In genomic region chr2:64204006-64204632, GRCh38 we compare ENCODE assay signal across 8 cellular contexts. TPM values are rescaled to one million over a fixed set of nuclear protein-coding genes. Genes with fewer than 3 reads are reported as not detected.
A peak's percentile ranks its signal among the peaks of the same experiment; 100 is the strongest.
DNase-seq lines count a peak whose midpoint lies in the region; ATAC-seq lines count a peak whose summit lies in the region.

No MANE protein-coding gene starts in this region.

- H3K9ac ChIP-seq in iPS-18a (ENCODE audit: low read length) = no peak overlapping the region

- H3K4me1 ChIP-seq in iPS-18a (ENCODE audit: control insufficient read depth, low read depth, low read length) = peaks cover 23% of the 10 kb centered on the region

- ATAC-seq in GM18511 (IDR thresholded peaks at IDR 0.05; ENCODE audit: unreplicated experiment) (peak; percentile 73), HG02623 (IDR thresholded peaks at IDR 0.05; ENCODE audit: unreplicated experiment) (peak; percentile 69)

- H3K36me3 ChIP-seq in iPS-18a (ENCODE audit: control insufficient read depth, low read depth, low read length) = no peaks in the 10 kb centered on the region

- H3K27me3 ChIP-seq in iPS-18a (ENCODE audit: control insufficient read depth, insufficient read depth, low read length) = no peaks in the 10 kb centered on the region

- peak overlapping the region; percentile 9 for H3K4me3 ChIP-seq in iPS-18a (ENCODE audit: low read length)
- peak overlapping the region in 3 of 7 experiments; percentile 4 to 12 (median 8) for H3K4me3 ChIP-seq in skin epidermis

- DNase-seq in OCI-M1 (lab: John Stamatoyannopoulos, UW) (peak; percentile 1), amniotic epithelial cell (ENCODE audit: low read depth) (peak; percentile 70), ureter (ENCODE audit: low spot score) (no peak), NCI-H524 (lab: John Stamatoyannopoulos, UW) (no peak)

- no peaks in the 10 kb centered on the region for H3K9me3 ChIP-seq in iPS-18a (ENCODE audit: control insufficient read depth, low read depth, low read length)

- H3K27ac ChIP-seq in iPS-18a (ENCODE audit: low read length) (peak overlapping the region; percentile 0), skin epidermis (peak overlapping the region; percentile 8 to 96 (median 84))

RNA-seq across cellular contexts. Expression of gene PELI1, which starts 59.9 kb away (rescaled TPM):
- 39.4 TPM for total RNA-seq in ureter

Comparison
In these comparisons a context has a peak if more than half of its experiments do, and no peak if none do; other contexts are left out.
1. DNase-seq: peak in OCI-M1 (single experiment) and amniotic epithelial cell (single experiment); none in ureter (single experiment) and NCI-H524 (0 of 2).